ENCODE assay signal across 1 cellular context in genomic region chr4:177124436-177124835, GRCh38.
TF ChIP-seq lines count a peak whose summit lies in the region.

No MANE protein-coding gene starts in this region.

TF ChIP-seq in GM23338, 12 proteins besides CTCF, POLR2A, EP300 and RAD21 (continued from another document):
- TF ChIP-seq, protein P1, sequence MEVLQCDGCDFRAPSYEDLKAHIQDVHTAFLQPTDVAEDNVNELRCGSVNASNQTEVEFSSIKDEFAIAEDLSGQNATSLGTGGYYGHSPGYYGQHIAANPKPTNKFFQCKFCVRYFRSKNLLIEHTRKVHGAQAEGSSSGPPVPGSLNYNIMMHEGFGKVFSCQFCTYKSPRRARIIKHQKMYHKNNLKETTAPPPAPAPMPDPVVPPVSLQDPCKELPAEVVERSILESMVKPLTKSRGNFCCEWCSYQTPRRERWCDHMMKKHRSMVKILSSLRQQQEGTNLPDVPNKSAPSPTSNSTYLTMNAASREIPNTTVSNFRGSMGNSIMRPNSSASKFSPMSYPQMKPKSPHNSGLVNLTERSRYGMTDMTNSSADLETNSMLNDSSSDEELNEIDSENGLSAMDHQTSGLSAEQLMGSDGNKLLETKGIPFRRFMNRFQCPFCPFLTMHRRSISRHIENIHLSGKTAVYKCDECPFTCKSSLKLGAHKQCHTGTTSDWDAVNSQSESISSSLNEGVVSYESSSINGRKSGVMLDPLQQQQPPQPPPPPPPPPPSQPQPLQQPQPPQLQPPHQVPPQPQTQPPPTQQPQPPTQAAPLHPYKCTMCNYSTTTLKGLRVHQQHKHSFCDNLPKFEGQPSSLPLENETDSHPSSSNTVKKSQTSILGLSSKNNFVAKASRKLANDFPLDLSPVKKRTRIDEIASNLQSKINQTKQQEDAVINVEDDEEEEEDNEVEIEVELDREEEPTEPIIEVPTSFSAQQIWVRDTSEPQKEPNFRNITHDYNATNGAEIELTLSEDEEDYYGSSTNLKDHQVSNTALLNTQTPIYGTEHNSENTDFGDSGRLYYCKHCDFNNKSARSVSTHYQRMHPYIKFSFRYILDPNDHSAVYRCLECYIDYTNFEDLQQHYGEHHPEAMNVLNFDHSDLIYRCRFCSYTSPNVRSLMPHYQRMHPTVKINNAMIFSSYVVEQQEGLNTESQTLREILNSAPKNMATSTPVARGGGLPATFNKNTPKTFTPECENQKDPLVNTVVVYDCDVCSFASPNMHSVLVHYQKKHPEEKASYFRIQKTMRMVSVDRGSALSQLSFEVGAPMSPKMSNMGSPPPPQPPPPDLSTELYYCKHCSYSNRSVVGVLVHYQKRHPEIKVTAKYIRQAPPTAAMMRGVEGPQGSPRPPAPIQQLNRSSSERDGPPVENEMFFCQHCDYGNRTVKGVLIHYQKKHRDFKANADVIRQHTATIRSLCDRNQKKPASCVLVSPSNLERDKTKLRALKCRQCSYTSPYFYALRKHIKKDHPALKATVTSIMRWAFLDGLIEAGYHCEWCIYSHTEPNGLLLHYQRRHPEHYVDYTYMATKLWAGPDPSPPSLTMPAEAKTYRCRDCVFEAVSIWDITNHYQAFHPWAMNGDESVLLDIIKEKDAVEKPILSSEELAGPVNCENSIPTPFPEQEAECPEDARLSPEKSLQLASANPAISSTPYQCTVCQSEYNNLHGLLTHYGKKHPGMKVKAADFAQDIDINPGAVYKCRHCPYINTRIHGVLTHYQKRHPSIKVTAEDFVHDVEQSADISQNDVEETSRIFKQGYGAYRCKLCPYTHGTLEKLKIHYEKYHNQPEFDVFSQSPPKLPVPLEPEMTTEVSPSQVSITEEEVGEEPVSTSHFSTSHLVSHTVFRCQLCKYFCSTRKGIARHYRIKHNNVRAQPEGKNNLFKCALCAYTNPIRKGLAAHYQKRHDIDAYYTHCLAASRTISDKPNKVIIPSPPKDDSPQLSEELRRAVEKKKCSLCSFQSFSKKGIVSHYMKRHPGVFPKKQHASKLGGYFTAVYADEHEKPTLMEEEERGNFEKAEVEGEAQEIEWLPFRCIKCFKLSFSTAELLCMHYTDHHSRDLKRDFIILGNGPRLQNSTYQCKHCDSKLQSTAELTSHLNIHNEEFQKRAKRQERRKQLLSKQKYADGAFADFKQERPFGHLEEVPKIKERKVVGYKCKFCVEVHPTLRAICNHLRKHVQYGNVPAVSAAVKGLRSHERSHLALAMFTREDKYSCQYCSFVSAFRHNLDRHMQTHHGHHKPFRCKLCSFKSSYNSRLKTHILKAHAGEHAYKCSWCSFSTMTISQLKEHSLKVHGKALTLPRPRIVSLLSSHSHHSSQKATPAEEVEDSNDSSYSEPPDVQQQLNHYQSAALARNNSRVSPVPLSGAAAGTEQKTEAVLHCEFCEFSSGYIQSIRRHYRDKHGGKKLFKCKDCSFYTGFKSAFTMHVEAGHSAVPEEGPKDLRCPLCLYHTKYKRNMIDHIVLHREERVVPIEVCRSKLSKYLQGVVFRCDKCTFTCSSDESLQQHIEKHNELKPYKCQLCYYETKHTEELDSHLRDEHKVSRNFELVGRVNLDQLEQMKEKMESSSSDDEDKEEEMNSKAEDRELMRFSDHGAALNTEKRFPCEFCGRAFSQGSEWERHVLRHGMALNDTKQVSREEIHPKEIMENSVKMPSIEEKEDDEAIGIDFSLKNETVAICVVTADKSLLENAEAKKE (CRISPR knock-in tag; IDR thresholded peaks at IDR 0.05) = no peak
- TF ChIP-seq, protein P2, sequence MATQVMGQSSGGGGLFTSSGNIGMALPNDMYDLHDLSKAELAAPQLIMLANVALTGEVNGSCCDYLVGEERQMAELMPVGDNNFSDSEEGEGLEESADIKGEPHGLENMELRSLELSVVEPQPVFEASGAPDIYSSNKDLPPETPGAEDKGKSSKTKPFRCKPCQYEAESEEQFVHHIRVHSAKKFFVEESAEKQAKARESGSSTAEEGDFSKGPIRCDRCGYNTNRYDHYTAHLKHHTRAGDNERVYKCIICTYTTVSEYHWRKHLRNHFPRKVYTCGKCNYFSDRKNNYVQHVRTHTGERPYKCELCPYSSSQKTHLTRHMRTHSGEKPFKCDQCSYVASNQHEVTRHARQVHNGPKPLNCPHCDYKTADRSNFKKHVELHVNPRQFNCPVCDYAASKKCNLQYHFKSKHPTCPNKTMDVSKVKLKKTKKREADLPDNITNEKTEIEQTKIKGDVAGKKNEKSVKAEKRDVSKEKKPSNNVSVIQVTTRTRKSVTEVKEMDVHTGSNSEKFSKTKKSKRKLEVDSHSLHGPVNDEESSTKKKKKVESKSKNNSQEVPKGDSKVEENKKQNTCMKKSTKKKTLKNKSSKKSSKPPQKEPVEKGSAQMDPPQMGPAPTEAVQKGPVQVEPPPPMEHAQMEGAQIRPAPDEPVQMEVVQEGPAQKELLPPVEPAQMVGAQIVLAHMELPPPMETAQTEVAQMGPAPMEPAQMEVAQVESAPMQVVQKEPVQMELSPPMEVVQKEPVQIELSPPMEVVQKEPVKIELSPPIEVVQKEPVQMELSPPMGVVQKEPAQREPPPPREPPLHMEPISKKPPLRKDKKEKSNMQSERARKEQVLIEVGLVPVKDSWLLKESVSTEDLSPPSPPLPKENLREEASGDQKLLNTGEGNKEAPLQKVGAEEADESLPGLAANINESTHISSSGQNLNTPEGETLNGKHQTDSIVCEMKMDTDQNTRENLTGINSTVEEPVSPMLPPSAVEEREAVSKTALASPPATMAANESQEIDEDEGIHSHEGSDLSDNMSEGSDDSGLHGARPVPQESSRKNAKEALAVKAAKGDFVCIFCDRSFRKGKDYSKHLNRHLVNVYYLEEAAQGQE (IDR thresholded peaks at IDR 0.05; ENCODE audit: unreplicated experiment) = no peak
- TF ChIP-seq EZH2phosphoT487 (IDR thresholded peaks at IDR 0.05; ENCODE audit: unreplicated experiment) (no peak), EZH2 (IDR thresholded peaks at IDR 0.05; ENCODE audit: low read depth, unreplicated experiment) (no peak), JUNB (IDR thresholded peaks at IDR 0.05; ENCODE audit: unreplicated experiment) (no peak)
TF ChIP-seq in GM23338: peak in this region for 0.
